Comparison of ENCODE assay signal across 17 cellular contexts in genomic region chr10:47167591-47167990, GRCh38.
DNase-seq lines count a peak whose midpoint lies in the region; ATAC-seq and TF ChIP-seq lines count a peak whose summit lies in the region.
"Had no signal": no experiment of that assay in that cellular context is flagged by ENCODE, and none has a peak within 500 bp of the region (broad histone marks: within the 10 kb centered on the region; RNA-seq: fewer than 3 reads in every experiment).

No MANE protein-coding gene starts in this region.

- TF ChIP-seq POLR2A in NB4 (IDR thresholded peaks at IDR 0.05; ENCODE audit: extremely low read depth, insufficient read length) (no peak), esophagus squamous epithelium (IDR thresholded peaks at IDR 0.05) (no peak)

- H4K20me1 ChIP-seq in smooth muscle cell (ENCODE audit: low read depth), result no peaks in the 10 kb centered on the region

- WGBS in esophagus squamous epithelium, 2 donors, result 43 to 85% methylated on average over 1 to 2 of the region's 2 CpGs
- 52% methylated on average over 2 of the region's 2 CpGs for WGBS in smooth muscle cell (ENCODE audit: low lambda C conversion rate)

- H3K27ac ChIP-seq in esophagus squamous epithelium, result peak overlapping the region in 3 of 4 donors; percentile 14 to 56 (median 29)
- peak overlapping the region; percentile 87 for H3K27ac ChIP-seq in smooth muscle cell (ENCODE audit: low read depth)
- H3K27ac ChIP-seq: neutrophil had no signal

- H3K9me3 ChIP-seq in esophagus squamous epithelium (no peaks in the 10 kb centered on the region), smooth muscle cell (replicated peaks; ENCODE audit: low read depth) (no peaks in the 10 kb centered on the region)
- H3K9me3 ChIP-seq: neutrophil, right atrium auricular region had no signal

- peaks cover 47% of the 10 kb centered on the region for H3K4me1 Mint-ChIP-seq in CD14-positive monocyte

- H3K4me3 Mint-ChIP-seq in CD14-positive monocyte, result peak overlapping the region; percentile 61 to 72
- H3K4me3 Mint-ChIP-seq: activated CD4-positive, alpha-beta T cell treated with anti-CD3 and anti-CD28 coated beads, Interleukin-2, amount 10 ng/mL, durations not matched to agents 24 days and 14 days; activated naive CD4-positive, alpha-beta T cell treated with anti-CD3 and anti-CD28 coated beads, Interleukin-2, amount 10 ng/mL, durations not matched to agents 7 days and 5 days had no signal

- H3K79me2 ChIP-seq in smooth muscle cell (ENCODE audit: low read depth), result no peaks in the 10 kb centered on the region

- no peaks in the 10 kb centered on the region for H3F3A ChIP-seq in smooth muscle cell (ENCODE audit: low read depth)

- peak overlapping the region; percentile 74 for H3K9ac ChIP-seq in smooth muscle cell (ENCODE audit: low read depth)

- H3K36me3 ChIP-seq in esophagus squamous epithelium (no peaks in the 10 kb centered on the region), smooth muscle cell (ENCODE audit: low read depth) (no peaks in the 10 kb centered on the region)
- H3K36me3 ChIP-seq: neutrophil, right atrium auricular region had no signal

- peak overlapping the region; percentile 82 for H2AFZ ChIP-seq in smooth muscle cell (ENCODE audit: low read depth)

- peaks cover 8 to 27% (median 15%) of the 10 kb centered on the region in 3 donors for H3K4me1 ChIP-seq in esophagus squamous epithelium
- peaks cover 4% of the 10 kb centered on the region for H3K4me1 ChIP-seq in smooth muscle cell (ENCODE audit: low read depth)

- peaks cover 5 to 6% of the 10 kb centered on the region in 2 donors for H3K36me3 Mint-ChIP-seq in CD14-positive monocyte
- H3K36me3 Mint-ChIP-seq: IgD-negative memory B cell had no signal

- H3K4me3 ChIP-seq in NB4 (ENCODE audit: low read depth, low read length) (peak overlapping the region; percentile 42), esophagus squamous epithelium (no peak overlapping the region), smooth muscle cell (no peak overlapping the region)
- H3K4me3 ChIP-seq: right atrium auricular region had no signal

- ATAC-seq in HG02623 (IDR thresholded peaks at IDR 0.05; ENCODE audit: unreplicated experiment), result no peak
- ATAC-seq: stimulated activated naive CD8-positive, alpha-beta T cell treated with anti-CD3 and anti-CD28 coated beads, Interleukin-15, Interleukin-2, amounts not matched to agents 100 U/mL and 50 U/mL, for 24 hours had no signal

- peaks cover 5 to 16% (median 5%) of the 10 kb centered on the region in 7 donors for H3K9me3 Mint-ChIP-seq in CD14-positive monocyte
- H3K9me3 Mint-ChIP-seq: activated CD4-positive, alpha-beta T cell treated with anti-CD3 and anti-CD28 coated beads, Interleukin-2, amount 10 ng/mL, durations not matched to agents 24 days and 14 days had no signal

- H3K4me2 ChIP-seq in smooth muscle cell, result peak overlapping the region; percentile 75

- H3K27me3 ChIP-seq in esophagus squamous epithelium (peaks cover 0 to 17% (median 0%) of the 10 kb centered on the region in 4 donors), smooth muscle cell (ENCODE audit: low read depth) (no peaks in the 10 kb centered on the region)
- H3K27me3 ChIP-seq: right atrium auricular region had no signal

- peaks cover 0 to 6% (median 1%) of the 10 kb centered on the region in 3 donors for H3K27me3 Mint-ChIP-seq in CD14-positive monocyte (ENCODE audit: low read depth in 3 of 3)

- TF ChIP-seq CTCF in CD14-positive monocyte (IDR thresholded peaks at IDR 0.05), result no peak
- TF ChIP-seq CTCF in NB4 (IDR thresholded peaks at IDR 0.05; ENCODE audit: low read depth, low read length), result no peak
- no peak for TF ChIP-seq CTCF in esophagus squamous epithelium (IDR thresholded peaks at IDR 0.05)
- TF ChIP-seq CTCF in smooth muscle cell (IDR thresholded peaks at IDR 0.05; ENCODE audit: borderline replicate concordance, insufficient read depth, poor library complexity, severe bottlenecking), result no peak

- DNase-seq in CD14-positive monocyte (ENCODE audit: low spot score) (no peak), NB4 (ENCODE audit: low read depth) (no peak), esophagus squamous epithelium (lab: John Stamatoyannopoulos, UW) (no peak), smooth muscle cell (lab: John Stamatoyannopoulos, UW; ENCODE audit: unreplicated experiment) (no peak), ureter (ENCODE audit: low spot score) (no peak), NCI-H526 (lab: John Stamatoyannopoulos, UW) (no peak), DMS 273 (lab: John Stamatoyannopoulos, UW; ENCODE audit: unreplicated experiment) (no peak)
- DNase-seq: activated CD4-positive, alpha-beta T cell treated with anti-CD3 and anti-CD28 coated beads, Interleukin-2, amount 10 ng/mL, durations not matched to agents 24 days and 14 days; activated naive CD4-positive, alpha-beta T cell treated with anti-CD3 and anti-CD28 coated beads, Interleukin-2, amount 10 ng/mL, durations not matched to agents 7 days and 5 days; activated T-cell treated with anti-CD3 and anti-CD28 coated beads for 4 hours; NCI-H1092; RPMI8226; stimulated activated naive CD8-positive, alpha-beta T cell treated with anti-CD3 and anti-CD28 coated beads, Interleukin-15, Interleukin-2, amounts not matched to agents 100 U/mL and 50 U/mL, for 24 hours had no signal

- intact Hi-C loops in CD14-positive monocyte (cut with micrococcal nuclease), result loop anchor here (2.0 to 5.0 kb wide), 3 partner anchors 35 to 90 kb away; no protein-coding TSS in a partner anchor
- intact Hi-C loops in esophagus squamous epithelium (cut with DNase I), result no loop called here

- H3K27ac Mint-ChIP-seq in CD14-positive monocyte, result peak overlapping the region; percentile 80 to 98 (median 96)
- H3K27ac Mint-ChIP-seq: activated CD4-positive, alpha-beta T cell treated with anti-CD3 and anti-CD28 coated beads, Interleukin-2, amount 10 ng/mL, durations not matched to agents 24 days and 14 days; activated naive CD4-positive, alpha-beta T cell treated with anti-CD3 and anti-CD28 coated beads, Interleukin-2, amount 10 ng/mL, durations not matched to agents 7 days and 5 days; IgD-negative memory B cell had no signal
